ENCODE assay signal across 25 cellular contexts in genomic region chrX:153516055-153516454, GRCh38. TPM values are rescaled to one million over a fixed set of nuclear protein-coding genes. Genes with fewer than 3 reads are reported as not detected.
DNase-seq lines count a peak whose midpoint lies in the region; ATAC-seq and TF ChIP-seq lines count a peak whose summit lies in the region.
"Had no signal": no experiment of that assay in that cellular context is flagged by ENCODE, and none has a peak within 500 bp of the region (broad histone marks: within the 10 kb centered on the region; RNA-seq: fewer than 3 reads in every experiment).

No MANE protein-coding gene starts in this region.

- H3K4me3 ChIP-seq in neural progenitor cell, result no peak overlapping the region
- H3K4me3 ChIP-seq: HAP-1 had no signal

- no peak overlapping the region for H3K9ac ChIP-seq in neural progenitor cell
- H3K9ac ChIP-seq: KMS-11 had no signal

- no peaks in the 10 kb centered on the region for H3K79me2 ChIP-seq in neural progenitor cell (ENCODE audit: low read depth)

- no peaks in the 10 kb centered on the region for H3F3A ChIP-seq in neural progenitor cell (ENCODE audit: low read depth)

- H2AFZ ChIP-seq in neural progenitor cell (replicated peaks), result no peak overlapping the region

- H3K27ac ChIP-seq in neural progenitor cell, result no peak overlapping the region
- H3K27ac ChIP-seq: C4-2B, KMS-11 had no signal

- H3K4me1 Mint-ChIP-seq in T-helper 17 cell (peaks cover 4% of the 10 kb centered on the region), neural progenitor cell (peaks cover 7% of the 10 kb centered on the region)
- no peaks in the 10 kb centered on the region for H3K4me1 Mint-ChIP-seq in activated CD8-positive, alpha-beta T cell treated with anti-CD3 and anti-CD28 coated beads for 36 hours (ENCODE audit: low read depth)

- H3K4me1 ChIP-seq in neural progenitor cell, result no peaks in the 10 kb centered on the region
- H3K4me1 ChIP-seq: HAP-1 had no signal

- no peaks in the 10 kb centered on the region for H3K36me3 ChIP-seq in neural progenitor cell
- H3K36me3 ChIP-seq: HAP-1 had no signal

- no peak overlapping the region for H3K27ac Mint-ChIP-seq in T-helper 17 cell
- peak overlapping the region; percentile 1 for H3K27ac Mint-ChIP-seq in neural progenitor cell
- no peak overlapping the region for H3K27ac Mint-ChIP-seq in activated CD8-positive, alpha-beta T cell treated with anti-CD3 and anti-CD28 coated beads for 36 hours

- H4K20me1 ChIP-seq in neural progenitor cell (ENCODE audit: low read depth), result no peaks in the 10 kb centered on the region

- ATAC-seq in T-helper 17 cell, result no peak
- no peak for ATAC-seq in activated CD8-positive, alpha-beta T cell treated with anti-CD3 and anti-CD28 coated beads for 36 hours
- ATAC-seq: Panc1 had no signal

- CTCF ChIA-PET in activated CD8-positive, alpha-beta T cell treated with anti-CD3 and anti-CD28 coated beads for 36 hours (lab: Charles Lee), result interaction anchor here (2.4 kb wide), 1 partner anchor 9 kb away, joined by 7 read pairs; no protein-coding TSS in a partner anchor

- no peak for TF ChIP-seq CTCF in neural progenitor cell (IDR thresholded peaks at IDR 0.05)
- no peak for TF ChIP-seq CTCF in activated CD8-positive, alpha-beta T cell treated with anti-CD3 and anti-CD28 coated beads for 36 hours (IDR thresholded peaks at IDR 0.05)

- no peak overlapping the region for H3K4me2 ChIP-seq in neural progenitor cell
- H3K4me2 ChIP-seq: KMS-11 had no signal

- intact Hi-C loops in activated CD8-positive, alpha-beta T cell treated with anti-CD3 and anti-CD28 coated beads for 36 hours (cut with micrococcal nuclease), result no loop called here

- DNase-seq in EH (ENCODE audit: low read depth), result peak; percentile 37
- DNase-seq in T-helper 17 cell, result no peak
- DNase-seq in dermis blood vessel endothelial cell, result peak; percentile 30
- DNase-seq in neural progenitor cell (ENCODE audit: low spot score), result no peak
- no peak for DNase-seq in activated CD8-positive, alpha-beta T cell treated with anti-CD3 and anti-CD28 coated beads for 36 hours
- DNase-seq in inferior parietal cortex (ENCODE audit: extremely low spot score), result no peak
- no peak for DNase-seq in iPS-NIHi11 (ENCODE audit: low spot score)
- no peak for DNase-seq in hippocampal formation (lab: John Stamatoyannopoulos, UW)
- DNase-seq: AML-193; CD8-positive, alpha-beta memory T cell; DMS53; EL; GF-D8; NCI-H1092 treated with DMSO at 0.1 percent for 48 hours; NCI-H1436 treated with DMSO at 0.1 percent for 48 hours; NCI-H1930; NCI-H2227 treated with DMSO at 0.1 percent for 48 hours; NCI-H510A treated with DMSO at 0.1 percent for 48 hours; NCI-H82; SIG-M5 had no signal

- H3K36me3 Mint-ChIP-seq in T-helper 17 cell (ENCODE audit: low read depth) (peaks cover 3% of the 10 kb centered on the region), neural progenitor cell (no peaks in the 10 kb centered on the region)
- H3K36me3 Mint-ChIP-seq in activated CD8-positive, alpha-beta T cell treated with anti-CD3 and anti-CD28 coated beads for 36 hours (ENCODE audit: low read depth), result no peaks in the 10 kb centered on the region
- H3K36me3 Mint-ChIP-seq: CD8-positive, alpha-beta memory T cell had no signal

- H3K27me3 ChIP-seq in neural progenitor cell, result peaks cover 59% of the 10 kb centered on the region

- no peaks in the 10 kb centered on the region for H3K9me3 ChIP-seq in T-helper 17 cell (ENCODE audit: control insufficient read depth, low read length, poor library complexity, severe bottlenecking)
- H3K9me3 ChIP-seq in neural progenitor cell (ENCODE audit: low read depth), result no peaks in the 10 kb centered on the region
- H3K9me3 ChIP-seq: HAP-1 had no signal

- peaks cover 12% of the 10 kb centered on the region for H3K27me3 Mint-ChIP-seq in T-helper 17 cell
- H3K27me3 Mint-ChIP-seq in neural progenitor cell (ENCODE audit: insufficient read depth, low read depth), result peaks cover 21% of the 10 kb centered on the region
- H3K27me3 Mint-ChIP-seq in activated CD8-positive, alpha-beta T cell treated with anti-CD3 and anti-CD28 coated beads for 36 hours, result peaks cover 20% of the 10 kb centered on the region

- peak overlapping the region; percentile 62 for H3K4me3 Mint-ChIP-seq in T-helper 17 cell
- H3K4me3 Mint-ChIP-seq in neural progenitor cell, result peak overlapping the region; percentile 16
- no peak overlapping the region for H3K4me3 Mint-ChIP-seq in activated CD8-positive, alpha-beta T cell treated with anti-CD3 and anti-CD28 coated beads for 36 hours

- peaks cover 15% of the 10 kb centered on the region for H3K9me3 Mint-ChIP-seq in neural progenitor cell
- H3K9me3 Mint-ChIP-seq in activated CD8-positive, alpha-beta T cell treated with anti-CD3 and anti-CD28 coated beads for 36 hours, result no peaks in the 10 kb centered on the region
- H3K9me3 Mint-ChIP-seq: CD8-positive, alpha-beta memory T cell had no signal

- POLR2A ChIA-PET in activated CD8-positive, alpha-beta T cell treated with anti-CD3 and anti-CD28 coated beads for 36 hours (lab: Charles Lee), result no interaction called here

RNA-seq across cellular contexts. Expression of gene ATP2B3, which starts 1.4 kb away (rescaled TPM):
- total RNA-seq in T-helper 17 cell (not detected), dermis blood vessel endothelial cell (under 0.01 TPM in 1 of 2 replicates, not detected in the other), neural progenitor cell (ENCODE audit: low replicate concordance) (0.59 TPM in 1 of 2 replicates, not detected in the other)
- total RNA-seq in activated CD8-positive, alpha-beta T cell treated with anti-CD3 and anti-CD28 coated beads for 36 hours, result not detected
- total RNA-seq: A172; CD8-positive, alpha-beta memory T cell had no signal

RNA-seq across cellular contexts. Expression of gene BGN, which starts 21.3 kb away (rescaled TPM):
- total RNA-seq in T-helper 17 cell (not detected), dermis blood vessel endothelial cell (27.4 and 53.9 TPM in 2 replicates), neural progenitor cell (ENCODE audit: low replicate concordance) (0.37 TPM in 1 of 2 replicates, not detected in the other)
- total RNA-seq in activated CD8-positive, alpha-beta T cell treated with anti-CD3 and anti-CD28 coated beads for 36 hours, result not detected
- total RNA-seq: A172; CD8-positive, alpha-beta memory T cell had no signal

RNA-seq across cellular contexts. Expression of gene HAUS7, which starts 45.7 kb away (rescaled TPM):
- total RNA-seq in T-helper 17 cell, result 10 to 100 TPM; 27.1 to 34.2 TPM
- 14.5 and 21.5 TPM in 2 replicates for total RNA-seq in dermis blood vessel endothelial cell
- 13.1 and 25.9 TPM in 2 replicates for total RNA-seq in neural progenitor cell (ENCODE audit: low replicate concordance)
- 10 to 100 TPM; 47.2 to 58.8 TPM for total RNA-seq in activated CD8-positive, alpha-beta T cell treated with anti-CD3 and anti-CD28 coated beads for 36 hours

Comparison
In these comparisons a context has a peak if more than half of its experiments do, and no peak if none do; other contexts are left out.
1. DNase-seq: peak in EH (single experiment) and dermis blood vessel endothelial cell (single experiment); none in T-helper 17 cell (0 of 3), neural progenitor cell (single experiment), activated CD8-positive, alpha-beta T cell treated with anti-CD3 and anti-CD28 coated beads for 36 hours (single experiment), inferior parietal cortex (single experiment), iPS-NIHi11 (single experiment) and hippocampal formation (0 of 2).
2. RNA of gene BGN, which starts 21.3 kb away (total RNA-seq): 27.4 to 53.9 TPM in dermis blood vessel endothelial cell; not detected in T-helper 17 cell, 0.37 TPM in neural progenitor cell and not detected in activated CD8-positive, alpha-beta T cell treated with anti-CD3 and anti-CD28 coated beads for 36 hours; every median in the first group is over 10 times any median in the second.